ENCODE assay signal across 10 cellular contexts in genomic region chr9:125763373-125763772, GRCh38.
A peak's percentile ranks its signal among the peaks of the same experiment; 100 is the strongest.
DNase-seq lines count a peak whose midpoint lies in the region; ATAC-seq and TF ChIP-seq lines count a peak whose summit lies in the region.
"Had no signal": no experiment of that assay in that cellular context is flagged by ENCODE, and none has a peak within 500 bp of the region (broad histone marks: within the 10 kb centered on the region; RNA-seq: fewer than 3 reads in every experiment).

No MANE protein-coding gene starts in this region.

- no peak overlapping the region for H3K4me3 ChIP-seq in fibroblast of pulmonary artery (replicated peaks; ENCODE audit: low read depth, low read length)

- ATAC-seq in activated naive CD8-positive, alpha-beta T cell treated with anti-CD3 and anti-CD28 coated beads, Interleukin-2, amount 50 U/mL, for 24 hours: no peak
- no peak for ATAC-seq in GM18505 (IDR thresholded peaks at IDR 0.05; ENCODE audit: unreplicated experiment)
- no peak for ATAC-seq in GM21515 (IDR thresholded peaks at IDR 0.05; ENCODE audit: unreplicated experiment)

- H3K27me3 Mint-ChIP-seq in activated naive CD8-positive, alpha-beta T cell treated with anti-CD3 and anti-CD28 coated beads, Interleukin-2, amount 50 U/mL, for 24 hours: peaks cover 8% of the 10 kb centered on the region
- no peaks in the 10 kb centered on the region for H3K27me3 Mint-ChIP-seq in activated T-cell treated with anti-CD3 and anti-CD28 coated beads, Interleukin-2, amount 50 U/mL, for 24 hours

- TF ChIP-seq POLR2A in GM18505 (IDR thresholded peaks at IDR 0.05; ENCODE audit: borderline replicate concordance, extremely low read depth, insufficient read depth, insufficient read length): no peak

- TF ChIP-seq CTCF in fibroblast of pulmonary artery (IDR thresholded peaks at IDR 0.05; ENCODE audit: low read length, missing control alignments): no peak

- DNase-seq in DMS 273 (lab: John Stamatoyannopoulos, UW; ENCODE audit: unreplicated experiment): peak; percentile 91
- peak; percentile 99 for DNase-seq in NCI-H1105 treated with DMSO at 0.1 percent for 48 hours (lab: John Stamatoyannopoulos, UW)
- peak; percentile 6 for DNase-seq in OCI-M1 (lab: John Stamatoyannopoulos, UW)
- DNase-seq in fibroblast of pulmonary artery (ENCODE audit: low read depth): peak; percentile 65
- DNase-seq in activated naive CD8-positive, alpha-beta T cell treated with anti-CD3 and anti-CD28 coated beads, Interleukin-2, amount 50 U/mL, for 24 hours: no peak
- DNase-seq in activated T-cell treated with anti-CD3 and anti-CD28 coated beads, Interleukin-2, amount 50 U/mL, for 24 hours: no peak
- DNase-seq: activated T-cell treated with anti-CD3 and anti-CD28 coated beads, Interleukin-2, amount 50 U/mL, for 48 hours; foreskin melanocyte had no signal

- H3K4me3 Mint-ChIP-seq in activated naive CD8-positive, alpha-beta T cell treated with anti-CD3 and anti-CD28 coated beads, Interleukin-2, amount 50 U/mL, for 24 hours: no peak overlapping the region
- H3K4me3 Mint-ChIP-seq in activated T-cell treated with anti-CD3 and anti-CD28 coated beads, Interleukin-2, amount 50 U/mL, for 24 hours: no peak overlapping the region

- no peak overlapping the region for H3K27ac Mint-ChIP-seq in activated naive CD8-positive, alpha-beta T cell treated with anti-CD3 and anti-CD28 coated beads, Interleukin-2, amount 50 U/mL, for 24 hours
- H3K27ac Mint-ChIP-seq in activated T-cell treated with anti-CD3 and anti-CD28 coated beads, Interleukin-2, amount 50 U/mL, for 24 hours: no peak overlapping the region

- H3K9me3 Mint-ChIP-seq in activated naive CD8-positive, alpha-beta T cell treated with anti-CD3 and anti-CD28 coated beads, Interleukin-2, amount 50 U/mL, for 24 hours: no peaks in the 10 kb centered on the region
- no peaks in the 10 kb centered on the region for H3K9me3 Mint-ChIP-seq in activated T-cell treated with anti-CD3 and anti-CD28 coated beads, Interleukin-2, amount 50 U/mL, for 24 hours

- peaks cover 20% of the 10 kb centered on the region for H3K4me1 Mint-ChIP-seq in activated naive CD8-positive, alpha-beta T cell treated with anti-CD3 and anti-CD28 coated beads, Interleukin-2, amount 50 U/mL, for 24 hours
- peaks cover 24% of the 10 kb centered on the region for H3K4me1 Mint-ChIP-seq in activated T-cell treated with anti-CD3 and anti-CD28 coated beads, Interleukin-2, amount 50 U/mL, for 24 hours (ENCODE audit: low read depth)

- H3K36me3 Mint-ChIP-seq in activated naive CD8-positive, alpha-beta T cell treated with anti-CD3 and anti-CD28 coated beads, Interleukin-2, amount 50 U/mL, for 24 hours (ENCODE audit: low read depth): no peaks in the 10 kb centered on the region
- no peaks in the 10 kb centered on the region for H3K36me3 Mint-ChIP-seq in activated T-cell treated with anti-CD3 and anti-CD28 coated beads, Interleukin-2, amount 50 U/mL, for 24 hours (ENCODE audit: low read depth)

Comparison
In these comparisons a context has a peak if more than half of its experiments do, and no peak if none do; other contexts are left out.
1. DNase-seq: peak in DMS 273 (single experiment), NCI-H1105 treated with DMSO at 0.1 percent for 48 hours (single experiment), OCI-M1 (single experiment) and fibroblast of pulmonary artery (single experiment); none in activated naive CD8-positive, alpha-beta T cell treated with anti-CD3 and anti-CD28 coated beads, Interleukin-2, amount 50 U/mL, for 24 hours (single experiment) and activated T-cell treated with anti-CD3 and anti-CD28 coated beads, Interleukin-2, amount 50 U/mL, for 24 hours (single experiment).